In the genomic region with DNA sequence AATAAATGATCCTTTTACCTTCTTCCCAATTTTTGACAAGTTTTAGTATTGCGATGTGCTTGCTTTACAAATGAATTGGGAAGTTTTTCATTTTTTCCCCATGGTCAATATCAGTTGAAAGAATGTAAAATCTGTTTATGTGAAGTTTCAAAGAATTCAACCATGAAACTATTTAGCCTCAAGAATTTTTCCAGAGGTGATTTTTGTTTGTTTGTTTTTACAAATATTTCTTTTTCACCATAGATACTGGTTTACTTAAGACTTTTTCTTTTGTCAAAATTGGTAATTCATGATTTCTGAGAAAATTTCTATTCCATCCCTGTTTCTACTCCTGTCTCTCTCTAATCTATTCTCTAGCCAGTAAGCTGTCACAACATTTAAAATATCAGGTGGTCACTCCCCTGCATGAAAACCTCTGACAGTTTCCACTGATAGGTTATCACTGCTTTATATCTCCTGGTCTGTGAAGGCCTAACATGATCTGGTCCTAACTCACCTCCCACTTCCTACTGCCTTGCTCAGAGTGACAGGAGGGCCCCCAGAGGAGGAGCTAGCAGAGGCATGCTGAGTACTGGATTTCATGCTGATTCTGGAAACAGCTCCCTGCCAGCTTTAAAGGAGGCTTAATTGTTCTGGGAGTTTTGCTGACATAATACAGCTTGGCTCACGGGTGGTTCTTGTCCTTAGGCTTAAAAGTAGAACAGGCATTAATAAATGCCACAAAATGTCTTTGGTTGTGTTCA, we compare ENCODE assay signal across 12 cellular contexts. TPM values are rescaled to one million over a fixed set of nuclear protein-coding genes. Genes with fewer than 3 reads are reported as not detected.
DNase-seq lines count a peak whose midpoint lies in the region; ATAC-seq and TF ChIP-seq lines count a peak whose summit lies in the region.
"Had no signal": no experiment of that assay in that cellular context is flagged by ENCODE, and none has a peak within 500 bp of the region (broad histone marks: within the 10 kb centered on the region; RNA-seq: fewer than 3 reads in every experiment).

No MANE protein-coding gene starts in this region.

- ATAC-seq in WTC11 (peak; percentile 90), left ventricle myocardium superior (peak; percentile 88), HG02763 (IDR thresholded peaks at IDR 0.05; ENCODE audit: unreplicated experiment) (no peak)

- H3K9me3 ChIP-seq in breast epithelium, result no peaks in the 10 kb centered on the region
- H3K9me3 ChIP-seq in thyroid gland, result no peaks in the 10 kb centered on the region

- H3K27me3 ChIP-seq in breast epithelium (no peaks in the 10 kb centered on the region), thyroid gland (no peaks in the 10 kb centered on the region)

- H3K4me3 Mint-ChIP-seq in MCF 10A (ENCODE audit: unreplicated experiment) (no peak overlapping the region), WTC11 (no peak overlapping the region)

- H3K27ac ChIP-seq in breast epithelium, result no peak overlapping the region
- peak overlapping the region; percentile 26 to 49 (median 42) for H3K27ac ChIP-seq in thyroid gland

- peak; percentile 53 for DNase-seq in MCF 10A (ENCODE audit: unreplicated experiment)
- no peak for DNase-seq in breast epithelium (ENCODE audit: low spot score in 2 of 2)
- DNase-seq in WTC11 (ENCODE audit: low spot score), result no peak
- DNase-seq in left ventricle myocardium superior, result no peak
- DNase-seq in thyroid gland, result peak; percentile 37 to 52
- no peak for DNase-seq in NCI-H524 (lab: John Stamatoyannopoulos, UW)
- DNase-seq in activated gamma-delta T cell treated with Interleukin-2 at 50 U/mL for 16 hours, result no peak
- DNase-seq: activated CD4-positive, alpha-beta T cell treated with anti-CD3 and anti-CD28 coated beads for 4 hours; activated naive CD4-positive, alpha-beta T cell; NCI-H510A treated with DMSO at 0.1 percent for 48 hours; stimulated activated CD4-positive, alpha-beta T cell treated with anti-CD3 and anti-CD28 coated beads, Interleukin-15, amount 100 ng/mL, for 24 hours had no signal

- H3K27me3 Mint-ChIP-seq in MCF 10A (ENCODE audit: insufficient read depth, unreplicated experiment) (no peaks in the 10 kb centered on the region), WTC11 (ENCODE audit: low read depth) (no peaks in the 10 kb centered on the region)

- intact Hi-C loops in MCF 10A (cut with micrococcal nuclease), result no loop called here
- intact Hi-C loops in breast epithelium (cut with DNase I; ENCODE audit: low total_unique reads), result no loop called here
- intact Hi-C loops in left ventricle myocardium superior (cut with micrococcal nuclease), result no loop called here
- intact Hi-C loops in thyroid gland (cut with DNase I), result no loop called here

- H3K4me3 ChIP-seq in breast epithelium (no peak overlapping the region), thyroid gland (replicated peaks in 1 of 3) (no peak overlapping the region)

- CTCF ChIA-PET in MCF 10A (lab: Yijun Ruan, JAX) (interaction anchor here (0.6 to 1.3 kb wide), 7 partner anchors 12 to 150 kb away, joined by 3 to 5 read pairs (median 4); no protein-coding TSS in a partner anchor), WTC11 (lab: Charles Lee) (interaction anchor here (0.7 to 1.7 kb wide), 5 partner anchors 12 to 167 kb away, joined by 3 to 5 read pairs (median 3); no protein-coding TSS in a partner anchor)

- H3K36me3 ChIP-seq in breast epithelium, result no peaks in the 10 kb centered on the region
- no peaks in the 10 kb centered on the region for H3K36me3 ChIP-seq in thyroid gland

- TF ChIP-seq POLR2A in breast epithelium (IDR thresholded peaks at IDR 0.05) (no peak), thyroid gland (IDR thresholded peaks at IDR 0.05) (no peak)

- peaks cover 13% of the 10 kb centered on the region for H3K4me1 Mint-ChIP-seq in MCF 10A (ENCODE audit: insufficient read depth, unreplicated experiment)
- peaks cover 13% of the 10 kb centered on the region; the same call in 1 of the 2 replicates for H3K4me1 Mint-ChIP-seq in WTC11

- no TSS peak for BruUV-seq in MCF 10A (replicated peaks; lab: Mats Ljungman, UMichigan)

- POLR2A ChIA-PET in MCF 10A (lab: Yijun Ruan, JAX) (interaction anchor here (0.6 to 1.9 kb wide), 9 partner anchors 11 to 477 kb away, joined by 3 to 7 read pairs (median 3); no protein-coding TSS in a partner anchor), WTC11 (lab: Charles Lee) (no interaction called here)

- H3K9me3 Mint-ChIP-seq in MCF 10A (ENCODE audit: unreplicated experiment), result no peaks in the 10 kb centered on the region
- H3K9me3 Mint-ChIP-seq in WTC11, result peaks cover 24% of the 10 kb centered on the region

- H3K4me1 ChIP-seq in breast epithelium (no peaks in the 10 kb centered on the region), thyroid gland (peaks cover 0 to 15% of the 10 kb centered on the region in 2 donors)

- H3K36me3 Mint-ChIP-seq in MCF 10A (ENCODE audit: insufficient read depth, unreplicated experiment) (peaks cover 6% of the 10 kb centered on the region), WTC11 (peaks cover 7% of the 10 kb centered on the region)

- WGBS in thyroid gland, 2 donors, result 55% methylated on average over 2 of the region's 2 CpGs

- no peak for TF ChIP-seq CTCF in MCF 10A (IDR thresholded peaks at IDR 0.05; ENCODE audit: unreplicated experiment)
- TF ChIP-seq CTCF in breast epithelium (IDR thresholded peaks at IDR 0.05), result no peak
- TF ChIP-seq CTCF in WTC11 (IDR thresholded peaks at IDR 0.05), result no peak
- TF ChIP-seq CTCF in thyroid gland (IDR thresholded peaks at IDR 0.05), result no peak

- H3K27ac Mint-ChIP-seq in MCF 10A (ENCODE audit: low read depth, unreplicated experiment), result no peak overlapping the region
- no peak overlapping the region for H3K27ac Mint-ChIP-seq in WTC11

TF ChIP-seq in WTC11, 78 proteins besides CTCF, POLR2A, EP300 and RAD21:
- TF ChIP-seq ARID4B (CRISPR knock-in tag; IDR thresholded peaks at IDR 0.05; ENCODE audit: borderline replicate concordance), result no peak
- no peak for TF ChIP-seq NFE2L1 (CRISPR knock-in tag; IDR thresholded peaks at IDR 0.05)
- TF ChIP-seq ZNF317 (CRISPR knock-in tag; IDR thresholded peaks at IDR 0.05; ENCODE audit: borderline replicate concordance, low read depth), result no peak
- no peak for TF ChIP-seq ZNF423 (CRISPR knock-in tag; IDR thresholded peaks at IDR 0.05)
- TF ChIP-seq, protein P1, sequence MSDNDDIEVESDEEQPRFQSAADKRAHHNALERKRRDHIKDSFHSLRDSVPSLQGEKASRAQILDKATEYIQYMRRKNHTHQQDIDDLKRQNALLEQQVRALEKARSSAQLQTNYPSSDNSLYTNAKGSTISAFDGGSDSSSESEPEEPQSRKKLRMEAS (CRISPR knock-in tag; IDR thresholded peaks at IDR 0.05), result no peak
- no peak for TF ChIP-seq SMAD4 (CRISPR knock-in tag; IDR thresholded peaks at IDR 0.05)

RNA-seq across cellular contexts. Expression of gene ARMS2, which starts 7.6 kb away (rescaled TPM):
- not detected in 2 replicates for total RNA-seq in MCF 10A (2022)
- not detected for total RNA-seq in breast epithelium
- not detected in 3 replicates for total RNA-seq in WTC11 (2021)
- not detected for total RNA-seq in left ventricle myocardium superior
- not detected for total RNA-seq in thyroid gland

RNA-seq across cellular contexts. Expression of gene HTRA1, which starts 14.5 kb away (rescaled TPM):
- total RNA-seq in MCF 10A (2022) (157 and 175 TPM in 2 replicates), breast epithelium (100 to 1,000 TPM; 116 to 347 (median 152) TPM), WTC11 (2021) (15.4 to 18.3 TPM (median 16.0 TPM) in 3 replicates), left ventricle myocardium superior (46.6 TPM), thyroid gland (10 to 100 TPM; 37.1 to 99.4 (median 68.2) TPM)

Comparison
In these comparisons a context has a peak if more than half of its experiments do, and no peak if none do; other contexts are left out.
1. DNase-seq: peak in MCF 10A (single experiment) and thyroid gland (2 of 2); none in breast epithelium (0 of 2), WTC11 (single experiment), left ventricle myocardium superior (single experiment), NCI-H524 (0 of 2) and activated gamma-delta T cell treated with Interleukin-2 at 50 U/mL for 16 hours (single experiment).
2. H3K27ac ChIP-seq: peak in thyroid gland (3 of 3); none in breast epithelium (0 of 2).